ENCODE assay signal across 12 cellular contexts in genomic region chr10:10830316-10831061, GRCh38.
A peak's percentile ranks its signal among the peaks of the same experiment; 100 is the strongest.
DNase-seq lines count a peak whose midpoint lies in the region; ATAC-seq, FAIRE-seq and TF ChIP-seq lines count a peak whose summit lies in the region.
"Had no signal": no experiment of that assay in that cellular context is flagged by ENCODE, and none has a peak within 500 bp of the region (broad histone marks: within the 10 kb centered on the region; RNA-seq: fewer than 3 reads in every experiment).

No MANE protein-coding gene starts in this region.

- no peak for TF ChIP-seq CTCF in fibroblast of mammary gland (conservative IDR thresholded peaks at IDR 0.05; ENCODE audit: control insufficient read depth, insufficient read depth, low read depth, low read length)

- no peak for ATAC-seq in GM18511 (IDR thresholded peaks at IDR 0.05; ENCODE audit: unreplicated experiment)
- ATAC-seq: A549 had no signal

- DNase-seq in ACHN (peak; percentile 6), RKO (ENCODE audit: low spot score) (peak; percentile 57), fibroblast of mammary gland (ENCODE audit: low read depth) (peak; percentile 97), non-pigmented ciliary epithelial cell (ENCODE audit: low read depth) (peak; percentile 62), frontal cortex (ENCODE audit: low spot score in 2 of 2) (no peak), GM19238 (ENCODE audit: insufficient read length, low spot score) (no peak), posterior cingulate gyrus (no peak)
- DNase-seq: colonic mucosa, NCI-H187 had no signal

- intact Hi-C loops in posterior cingulate gyrus (cut with DNase I): no loop called here

- H3K4me3 ChIP-seq in fibroblast of mammary gland (ENCODE audit: control insufficient read depth, low read depth, low read length): no peak overlapping the region
- H3K4me3 ChIP-seq: A549, colonic mucosa, SK-N-MC had no signal

- FAIRE-seq in frontal cortex (lab: Jason Lieb, UNC): no peak
- FAIRE-seq: A549 had no signal

- in situ Hi-C loops in ACHN (cut with HindIII; ENCODE audit: low pct_ligation_motif_present, low pct_unique_long_range_greater_than_20kb, low sequenced_read_pairs): no loop called here

Comparison
In these comparisons a context has a peak if more than half of its experiments do, and no peak if none do; other contexts are left out.
1. DNase-seq: peak in ACHN (single experiment), RKO (single experiment), fibroblast of mammary gland (single experiment) and non-pigmented ciliary epithelial cell (single experiment); none in frontal cortex (0 of 2), GM19238 (single experiment) and posterior cingulate gyrus (0 of 10).